In genomic region chr7:1666251-1666778, GRCh38 we compare ENCODE assay signal across 9 cellular contexts. TPM values are rescaled to one million over a fixed set of nuclear protein-coding genes. Genes with fewer than 3 reads are reported as not detected.
DNase-seq lines count a peak whose midpoint lies in the region; ATAC-seq and TF ChIP-seq lines count a peak whose summit lies in the region.
"Had no signal": no experiment of that assay in that cellular context is flagged by ENCODE, and none has a peak within 500 bp of the region (broad histone marks: within the 10 kb centered on the region; RNA-seq: fewer than 3 reads in every experiment).

No MANE protein-coding gene starts in this region.

- POLR2A ChIA-PET in SK-N-SH (lab: Yijun Ruan, JAX): interaction anchor here (0.7 kb wide), 1 partner anchor 400 kb away, joined by 3 read pairs; no protein-coding TSS in a partner anchor

- no peak overlapping the region for H2AFZ ChIP-seq in SK-N-SH (ENCODE audit: low read depth)

- H3K27me3 ChIP-seq in SK-N-SH (ENCODE audit: insufficient read depth) (peaks cover 64% of the 10 kb centered on the region), transverse colon (peaks cover 99% of the 10 kb centered on the region)

- WGBS in SK-N-SH (ENCODE audit: low lambda C conversion rate): 1% methylated on average over 20 of the region's 53 CpGs
- WGBS in transverse colon (ENCODE audit: low coverage in 1 of 2), 2 donors: 2 to 4% methylated on average over 18 to 28 of the region's 53 CpGs

- no peaks in the 10 kb centered on the region for H3K9me2 ChIP-seq in SK-N-SH

- CTCF ChIA-PET in SK-N-SH (lab: Yijun Ruan, JAX): interaction anchor here (0.9 to 1.5 kb wide), 6 partner anchors 48 to 537 kb away, joined by 3 to 4 read pairs (median 3); no protein-coding TSS in a partner anchor

- H3K36me3 ChIP-seq in SK-N-SH (replicated peaks in 1 of 2; ENCODE audit: control insufficient read depth in 1 of 2, insufficient read depth in 2 of 2, low read length in 1 of 2) (no peaks in the 10 kb centered on the region), transverse colon (no peaks in the 10 kb centered on the region)

- peak; percentile 81 for DNase-seq in SK-N-SH
- no peak for DNase-seq in astrocyte of the cerebellum (ENCODE audit: low read depth)
- DNase-seq in left kidney (ENCODE audit: low read depth, low spot score): peak; percentile 42
- no peak for DNase-seq in transverse colon
- DNase-seq in DMS53 treated with DMSO at 0.1 percent for 48 hours (lab: John Stamatoyannopoulos, UW; ENCODE audit: unreplicated experiment): no peak
- DNase-seq: AML-193 had no signal

- H3K9me3 ChIP-seq in SK-N-SH (no peaks in the 10 kb centered on the region), transverse colon (no peaks in the 10 kb centered on the region)

- TF ChIP-seq POLR2A in transverse colon (IDR thresholded peaks at IDR 0.05): no peak

- H3K27ac ChIP-seq in SK-N-SH (ENCODE audit: low read depth in 2 of 2, low read length in 1 of 2): peak overlapping the region in 1 of 2 experiments; percentile 91; a peak in 1 of 4 replicates
- no peak overlapping the region for H3K27ac ChIP-seq in transverse colon

- peak overlapping the region; percentile 47 to 61; a peak in 3 of 4 replicates for H3K4me3 ChIP-seq in SK-N-SH (ENCODE audit: low read depth in 2 of 2, low read length in 1 of 2)
- H3K4me3 ChIP-seq in astrocyte of the cerebellum (ENCODE audit: low read depth, low read length): peak overlapping the region; percentile 22
- peak overlapping the region; percentile 7 to 59 (median 29) for H3K4me3 ChIP-seq in transverse colon

- peaks cover 15% of the 10 kb centered on the region; the same call in 1 of the 2 replicates for H4K20me1 ChIP-seq in SK-N-SH (ENCODE audit: insufficient read depth)

- H3F3A ChIP-seq in SK-N-SH (replicated peaks; ENCODE audit: insufficient read depth): peaks cover 11% of the 10 kb centered on the region

- H3K79me2 ChIP-seq in SK-N-SH (ENCODE audit: insufficient read depth): no peaks in the 10 kb centered on the region

- ATAC-seq in SK-N-SH treated with all-trans-retinoic acid at 6 μM for 48 hours (no peak; the same call in 2 of the 3 replicates), HG03571 (IDR thresholded peaks at IDR 0.05; ENCODE audit: unreplicated experiment) (no peak), HG02588 (IDR thresholded peaks at IDR 0.05; ENCODE audit: unreplicated experiment) (no peak)

- peak overlapping the region; percentile 78 for H3K4me2 ChIP-seq in SK-N-SH

- no peak overlapping the region for H3K9ac ChIP-seq in SK-N-SH

- TF ChIP-seq CTCF in SK-N-SH (IDR thresholded peaks at IDR 0.05) (no peak), astrocyte of the cerebellum (IDR thresholded peaks at IDR 0.05; ENCODE audit: low read depth, low read length, missing control alignments) (no peak), transverse colon (IDR thresholded peaks at IDR 0.05) (no peak)

- TF ChIP-seq EP300 in SK-N-SH (IDR thresholded peaks at IDR 0.05; ENCODE audit: borderline replicate concordance in 1 of 2, low read depth in 1 of 2, low read length in 1 of 2): no peak
- no peak for TF ChIP-seq EP300 in transverse colon (IDR thresholded peaks at IDR 0.05; ENCODE audit: low read depth)

- H3K4me1 ChIP-seq in SK-N-SH (ENCODE audit: control insufficient read depth in 1 of 2, insufficient read depth in 2 of 2, low read depth in 1 of 2, low read length in 1 of 2) (peaks cover 0 to 42% of the 10 kb centered on the region in 2 experiments; a peak in 1 of 4 replicates), transverse colon (peaks cover 11 to 59% (median 52%) of the 10 kb centered on the region in 4 donors)

- TF ChIP-seq RAD21 in SK-N-SH (IDR thresholded peaks at IDR 0.05; ENCODE audit: low read length): no peak

- in situ Hi-C loops in astrocyte of the cerebellum (cut with HindIII; ENCODE audit: low sequenced_read_pairs) (no loop called here), transverse colon (cut with MboI; ENCODE audit: low pct_ligation_motif_present in 1 of 4, low pct_unique_long_range_greater_than_20kb in 1 of 4, low sequenced_read_pairs in 3 of 4) (loop anchor here in 2 of 4 donors (25.0 kb wide), 1 partner anchor 546 kb away; no protein-coding TSS in a partner anchor)

- intact Hi-C loops in transverse colon (cut with DNase I; ENCODE audit: low total_unique reads): loop anchor here (10.0 kb wide), 1 partner anchor 538 kb away; no protein-coding TSS in a partner anchor

TF ChIP-seq in SK-N-SH, 30 proteins besides CTCF, POLR2A, EP300 and RAD21:
- TF ChIP-seq FOSL2 (IDR thresholded peaks at IDR 0.05; ENCODE audit: borderline replicate concordance, low read depth) (no peak), EZH2phosphoT487 (IDR thresholded peaks at IDR 0.05; ENCODE audit: borderline replicate concordance, low read depth) (peak; percentile 92), POLR2AphosphoS5 (IDR thresholded peaks at IDR 0.05; ENCODE audit: low read depth, low read length) (no peak)
- TF ChIP-seq, protein P1, sequence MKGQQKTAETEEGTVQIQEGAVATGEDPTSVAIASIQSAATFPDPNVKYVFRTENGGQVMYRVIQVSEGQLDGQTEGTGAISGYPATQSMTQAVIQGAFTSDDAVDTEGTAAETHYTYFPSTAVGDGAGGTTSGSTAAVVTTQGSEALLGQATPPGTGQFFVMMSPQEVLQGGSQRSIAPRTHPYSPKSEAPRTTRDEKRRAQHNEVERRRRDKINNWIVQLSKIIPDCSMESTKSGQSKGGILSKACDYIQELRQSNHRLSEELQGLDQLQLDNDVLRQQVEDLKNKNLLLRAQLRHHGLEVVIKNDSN (IDR thresholded peaks at IDR 0.05; ENCODE audit: borderline replicate concordance, low read depth): no peak
- TF ChIP-seq, protein P2, sequence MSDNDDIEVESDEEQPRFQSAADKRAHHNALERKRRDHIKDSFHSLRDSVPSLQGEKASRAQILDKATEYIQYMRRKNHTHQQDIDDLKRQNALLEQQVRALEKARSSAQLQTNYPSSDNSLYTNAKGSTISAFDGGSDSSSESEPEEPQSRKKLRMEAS (IDR thresholded peaks at IDR 0.05; ENCODE audit: low read depth): no peak

TF ChIP-seq in SK-N-SH treated with all-trans-retinoic acid at 6 μM for 48 hours, 23 proteins besides CTCF, POLR2A, EP300 and RAD21:
- TF ChIP-seq BACH2 (CRISPR knock-in tag; IDR thresholded peaks at IDR 0.05; ENCODE audit: borderline replicate concordance) (no peak), PPARA (CRISPR knock-in tag; IDR thresholded peaks at IDR 0.05; ENCODE audit: borderline replicate concordance) (no peak)
TF ChIP-seq in SK-N-SH treated with all-trans-retinoic acid at 6 μM for 48 hours: peak in this region for 0.

RNA-seq across cellular contexts. Expression of gene ELFN1, which starts 3.8 kb away (rescaled TPM):
- polyA plus RNA-seq in SK-N-SH (2012; rRNA removed): 0.05 and 0.06 TPM in 2 replicates
- polyA plus RNA-seq in SK-N-SH (2012; cell fraction: cytosol; rRNA removed): 0.01 and 0.03 TPM in 2 replicates
- polyA plus RNA-seq in SK-N-SH (2012; cell fraction: nucleus; rRNA removed): 0.01 and 0.05 TPM in 2 replicates
- total RNA-seq in transverse colon: under 1 TPM in 3 of 4 donors, not detected in 1; 0.14 to 0.60 (median 0.32) TPM

Comparison
In these comparisons a context has a peak if more than half of its experiments do, and no peak if none do; other contexts are left out.
1. DNase-seq: peak in SK-N-SH (single experiment) and left kidney (single experiment); none in astrocyte of the cerebellum (single experiment), transverse colon (single experiment) and DMS53 treated with DMSO at 0.1 percent for 48 hours (single experiment).
2. Peak in every context shown above with its lines, with median percentiles within 50 percentile points of each other: H3K4me3 ChIP-seq.